In the genomic region with DNA sequence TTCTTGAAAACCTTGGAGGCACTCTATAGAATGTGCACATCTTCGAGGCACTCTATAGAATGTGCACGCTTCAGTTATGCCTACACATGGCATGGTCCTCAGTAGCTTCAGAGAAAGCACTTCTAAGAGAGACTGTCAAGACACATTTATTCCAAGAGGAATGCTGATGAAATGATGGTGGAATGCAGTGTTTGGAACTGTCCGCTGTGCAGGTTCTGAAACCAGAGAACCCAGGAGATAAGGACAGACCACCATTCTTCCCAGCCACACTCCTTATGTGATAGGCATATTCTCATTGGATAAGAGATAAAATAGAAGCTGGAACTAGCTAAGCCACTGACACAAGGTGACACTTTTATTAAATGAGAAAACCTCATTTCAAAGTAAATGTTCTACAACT, we compare ENCODE assay signal across 22 cellular contexts.
DNase-seq lines count a peak whose midpoint lies in the region; ATAC-seq, FAIRE-seq and TF ChIP-seq lines count a peak whose summit lies in the region.
"Had no signal": no experiment of that assay in that cellular context is flagged by ENCODE, and none has a peak within 500 bp of the region (broad histone marks: within the 10 kb centered on the region; RNA-seq: fewer than 3 reads in every experiment).

No MANE protein-coding gene starts in this region.

- in situ Hi-C loops in GM12878 (cut with MboI) = no loop called here

- FAIRE-seq in GM12878 (lab: Jason Lieb, UNC) = no peak
- FAIRE-seq: A204.1, GM19239, H54, HTR-8/SVneo had no signal

- H3K9me3 ChIP-seq in GM12878 (replicated peaks; ENCODE audit: control insufficient read depth, insufficient read depth, low read length) = no peaks in the 10 kb centered on the region
- no peaks in the 10 kb centered on the region for H3K9me3 ChIP-seq in T-helper 17 cell (ENCODE audit: control insufficient read depth, low read length, poor library complexity, severe bottlenecking)
- H3K9me3 ChIP-seq: BE2C had no signal

- TF ChIP-seq POLR2A in GM12878 (IDR thresholded peaks at IDR 0.05; ENCODE audit: low read depth, low read length) = no peak

- H3K4me3 ChIP-seq in GM12878 = no peak overlapping the region

- intact Hi-C loops in GM12878 (cut with micrococcal nuclease; ENCODE audit: unreplicated experiment) (no loop called here), left colon (cut with DNase I, micrococcal nuclease) (no loop called here)

- H3K4me2 ChIP-seq in GM12878 (ENCODE audit: control insufficient read depth, insufficient read depth) = no peak overlapping the region

- ATAC-seq in GM12878 (no peak), left colon (no peak), T-helper 17 cell (no peak)
- ATAC-seq: HCT116 had no signal

- H2AFZ ChIP-seq in GM12878 (ENCODE audit: control insufficient read depth, low read depth, low read length) = no peak overlapping the region

- RAD21 ChIA-PET in GM12878 (lab: Charles Lee; ENCODE audit: unreplicated experiment) = no interaction called here

- H3K4me1 ChIP-seq in GM12878 (ENCODE audit: control insufficient read depth, insufficient read depth, low read length) = no peaks in the 10 kb centered on the region
- H3K4me1 ChIP-seq: BE2C had no signal

- CTCF ChIA-PET in GM12878 (lab: Yijun Ruan, JAX) = no interaction called here
- CTCF ChIA-PET in GM10248 (lab: Yijun Ruan, JAX) = no interaction called here

- no peaks in the 10 kb centered on the region for H3K36me3 Mint-ChIP-seq in T-helper 17 cell (ENCODE audit: low read depth)
- H3K36me3 Mint-ChIP-seq: CD4-positive, CD25-positive, alpha-beta regulatory T cell; CD8-positive, alpha-beta memory T cell had no signal

- H3K4me3 Mint-ChIP-seq in T-helper 17 cell = no peak overlapping the region
- H3K4me3 Mint-ChIP-seq: CD4-positive, CD25-positive, alpha-beta regulatory T cell; CD8-positive, alpha-beta memory T cell; HFFc6 had no signal

- TF ChIP-seq EP300 in Ishikawa (IDR thresholded peaks at IDR 0.05; ENCODE audit: borderline replicate concordance) (no peak), GM12878 (IDR thresholded peaks at IDR 0.05; ENCODE audit: borderline replicate concordance in 1 of 2, control insufficient read depth in 1 of 2, low read depth in 2 of 2, low read length in 2 of 2) (no peak)

- H4K20me1 ChIP-seq in GM12878 (ENCODE audit: control insufficient read depth, insufficient read depth) = no peaks in the 10 kb centered on the region

- POLR2A ChIA-PET in GM12878 (lab: Charles Lee) = no interaction called here
- POLR2A ChIA-PET in GM10248 (lab: Yijun Ruan, JAX) = no interaction called here

- H3K36me3 ChIP-seq in GM12878 (ENCODE audit: control insufficient read depth in 2 of 2, insufficient read depth in 2 of 2, low read length in 1 of 2) = no peaks in the 10 kb centered on the region
- H3K36me3 ChIP-seq: BE2C had no signal

- no peak for DNase-seq in GM12878 (ENCODE audit: low read depth, low spot score)
- DNase-seq in left kidney (ENCODE audit: low read depth, low spot score) = peak; percentile 16
- DNase-seq in DMS 273 (lab: John Stamatoyannopoulos, UW; ENCODE audit: unreplicated experiment) = no peak
- DNase-seq in left colon = no peak
- no peak for DNase-seq in GM10248 (ENCODE audit: extremely low spot score)
- DNase-seq in T-helper 17 cell = no peak
- DNase-seq: ACHN; BE2C; C1 segment of cervical spinal cord; CD4-positive, CD25-positive, alpha-beta regulatory T cell; CD8-positive, alpha-beta memory T cell; COR-L47; GDM1; HFFc6; IMR-90; KBM-7 had no signal

- no peaks in the 10 kb centered on the region for H3K79me2 ChIP-seq in GM12878 (ENCODE audit: control insufficient read depth, insufficient read depth, low read length)

- no peaks in the 10 kb centered on the region for H3K4me1 Mint-ChIP-seq in T-helper 17 cell
- H3K4me1 Mint-ChIP-seq: CD4-positive, CD25-positive, alpha-beta regulatory T cell; CD8-positive, alpha-beta memory T cell had no signal

- no peak overlapping the region for H3K27ac Mint-ChIP-seq in T-helper 17 cell
- H3K27ac Mint-ChIP-seq: CD4-positive, CD25-positive, alpha-beta regulatory T cell; CD8-positive, alpha-beta memory T cell; HFFc6 had no signal

- no peak overlapping the region for H3K9ac ChIP-seq in GM12878 (ENCODE audit: control insufficient read depth, insufficient read depth, low read length)

- BruUV-seq in GM12878 (replicated peaks; lab: Mats Ljungman, UMichigan) = no TSS peak

- TF ChIP-seq CTCF in GM12878 (IDR thresholded peaks at IDR 0.05 in 2 of 3, conservative IDR thresholded peaks at IDR 0.05 in 1 of 3; ENCODE audit: control insufficient read depth in 2 of 3, extremely low read depth in 1 of 3, insufficient read depth in 1 of 3, low read depth in 3 of 3, low read length in 3 of 3) = no peak
- TF ChIP-seq CTCF in GM10248 (IDR thresholded peaks at IDR 0.05; ENCODE audit: control extremely low read depth, extremely low read depth, low read depth, missing control alignments) = no peak

- H3K27ac ChIP-seq in GM12878 (ENCODE audit: control insufficient read depth, insufficient read depth) = no peak overlapping the region

- TF ChIP-seq RAD21 in Ishikawa (IDR thresholded peaks at IDR 0.05; ENCODE audit: low read depth) (no peak), GM12878 (IDR thresholded peaks at IDR 0.05; ENCODE audit: insufficient read depth, low read depth, low read length) (no peak)

- SMC1A ChIA-PET in GM12878 (lab: Charles Lee; ENCODE audit: uncharacterized antibody, unreplicated experiment) = interaction anchor here (1.3 kb wide), 1 partner anchor 29 kb away, joined by 3 read pairs; no protein-coding TSS in a partner anchor

- H3K27me3 ChIP-seq in GM12878 (replicated peaks in 1 of 2; ENCODE audit: control insufficient read depth in 2 of 2, insufficient read depth in 2 of 2, low read length in 1 of 2) = no peaks in the 10 kb centered on the region
- H3K27me3 ChIP-seq: BE2C had no signal

- no peaks in the 10 kb centered on the region for H3K27me3 Mint-ChIP-seq in T-helper 17 cell
- H3K27me3 Mint-ChIP-seq: CD4-positive, CD25-positive, alpha-beta regulatory T cell; CD8-positive, alpha-beta memory T cell had no signal

- WGBS in GM12878 (ENCODE audit: insufficient coverage, insufficient replicate concordance, low lambda C conversion rate, missing lambda C conversion rate) = 22% methylated on average over 3 of the region's 3 CpGs

TF ChIP-seq in Ishikawa, 13 proteins besides CTCF, POLR2A, EP300 and RAD21:
- no peak for TF ChIP-seq TAF1 (IDR thresholded peaks at IDR 0.05; ENCODE audit: low read depth)
- TF ChIP-seq, protein P1, sequence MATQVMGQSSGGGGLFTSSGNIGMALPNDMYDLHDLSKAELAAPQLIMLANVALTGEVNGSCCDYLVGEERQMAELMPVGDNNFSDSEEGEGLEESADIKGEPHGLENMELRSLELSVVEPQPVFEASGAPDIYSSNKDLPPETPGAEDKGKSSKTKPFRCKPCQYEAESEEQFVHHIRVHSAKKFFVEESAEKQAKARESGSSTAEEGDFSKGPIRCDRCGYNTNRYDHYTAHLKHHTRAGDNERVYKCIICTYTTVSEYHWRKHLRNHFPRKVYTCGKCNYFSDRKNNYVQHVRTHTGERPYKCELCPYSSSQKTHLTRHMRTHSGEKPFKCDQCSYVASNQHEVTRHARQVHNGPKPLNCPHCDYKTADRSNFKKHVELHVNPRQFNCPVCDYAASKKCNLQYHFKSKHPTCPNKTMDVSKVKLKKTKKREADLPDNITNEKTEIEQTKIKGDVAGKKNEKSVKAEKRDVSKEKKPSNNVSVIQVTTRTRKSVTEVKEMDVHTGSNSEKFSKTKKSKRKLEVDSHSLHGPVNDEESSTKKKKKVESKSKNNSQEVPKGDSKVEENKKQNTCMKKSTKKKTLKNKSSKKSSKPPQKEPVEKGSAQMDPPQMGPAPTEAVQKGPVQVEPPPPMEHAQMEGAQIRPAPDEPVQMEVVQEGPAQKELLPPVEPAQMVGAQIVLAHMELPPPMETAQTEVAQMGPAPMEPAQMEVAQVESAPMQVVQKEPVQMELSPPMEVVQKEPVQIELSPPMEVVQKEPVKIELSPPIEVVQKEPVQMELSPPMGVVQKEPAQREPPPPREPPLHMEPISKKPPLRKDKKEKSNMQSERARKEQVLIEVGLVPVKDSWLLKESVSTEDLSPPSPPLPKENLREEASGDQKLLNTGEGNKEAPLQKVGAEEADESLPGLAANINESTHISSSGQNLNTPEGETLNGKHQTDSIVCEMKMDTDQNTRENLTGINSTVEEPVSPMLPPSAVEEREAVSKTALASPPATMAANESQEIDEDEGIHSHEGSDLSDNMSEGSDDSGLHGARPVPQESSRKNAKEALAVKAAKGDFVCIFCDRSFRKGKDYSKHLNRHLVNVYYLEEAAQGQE (IDR thresholded peaks at IDR 0.05; ENCODE audit: low read depth) = peak; percentile 45; the same call in 1 of the 2 replicates
- TF ChIP-seq TEAD4 (IDR thresholded peaks at IDR 0.05) = no peak

TF ChIP-seq in GM12878, 131 proteins besides CTCF, POLR2A, EP300 and RAD21 (continues in another document):
- TF ChIP-seq, protein P2, sequence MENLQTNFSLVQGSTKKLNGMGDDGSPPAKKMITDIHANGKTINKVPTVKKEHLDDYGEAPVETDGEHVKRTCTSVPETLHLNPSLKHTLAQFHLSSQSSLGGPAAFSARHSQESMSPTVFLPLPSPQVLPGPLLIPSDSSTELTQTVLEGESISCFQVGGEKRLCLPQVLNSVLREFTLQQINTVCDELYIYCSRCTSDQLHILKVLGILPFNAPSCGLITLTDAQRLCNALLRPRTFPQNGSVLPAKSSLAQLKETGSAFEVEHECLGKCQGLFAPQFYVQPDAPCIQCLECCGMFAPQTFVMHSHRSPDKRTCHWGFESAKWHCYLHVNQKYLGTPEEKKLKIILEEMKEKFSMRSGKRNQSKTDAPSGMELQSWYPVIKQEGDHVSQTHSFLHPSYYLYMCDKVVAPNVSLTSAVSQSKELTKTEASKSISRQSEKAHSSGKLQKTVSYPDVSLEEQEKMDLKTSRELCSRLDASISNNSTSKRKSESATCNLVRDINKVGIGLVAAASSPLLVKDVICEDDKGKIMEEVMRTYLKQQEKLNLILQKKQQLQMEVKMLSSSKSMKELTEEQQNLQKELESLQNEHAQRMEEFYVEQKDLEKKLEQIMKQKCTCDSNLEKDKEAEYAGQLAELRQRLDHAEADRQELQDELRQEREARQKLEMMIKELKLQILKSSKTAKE (IDR thresholded peaks at IDR 0.05; ENCODE audit: low read depth, poor library complexity, severe bottlenecking) = no peak
